ENCODE assay signal across 1 cellular context in the genomic region with DNA sequence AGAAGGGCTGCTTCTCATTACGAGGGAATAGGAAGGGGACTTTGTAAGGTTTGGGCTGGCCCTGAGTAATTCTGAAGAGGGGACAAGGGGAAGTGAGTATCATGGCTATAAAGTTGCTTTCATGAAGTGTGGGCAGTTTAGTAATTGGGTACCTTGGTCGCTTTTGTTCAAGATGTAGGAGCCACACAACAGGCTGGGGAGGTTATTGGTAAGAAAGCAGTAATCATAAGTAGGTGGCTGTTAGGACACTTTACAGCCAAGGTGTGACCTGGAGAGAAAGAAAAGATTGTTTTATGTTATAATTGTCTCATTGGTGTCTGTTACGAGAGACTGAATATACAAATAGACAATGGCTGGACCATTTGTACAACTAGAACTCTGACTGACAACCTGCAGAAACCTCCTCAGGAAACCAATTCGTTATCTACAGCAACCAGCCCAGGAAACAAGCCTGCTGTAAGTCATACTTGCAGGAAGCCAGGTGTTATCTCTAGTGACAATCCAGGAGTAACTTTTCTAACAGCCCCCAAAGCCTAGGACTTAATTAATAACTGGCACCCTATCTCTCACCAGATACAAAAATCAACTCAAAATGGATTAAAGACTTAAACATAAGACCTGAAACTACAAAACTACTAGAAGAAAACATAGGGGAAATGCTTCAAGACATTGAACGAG.
TF ChIP-seq lines count a peak whose summit lies in the region.

No MANE protein-coding gene starts in this region.

TF ChIP-seq in K562, 482 proteins besides CTCF, POLR2A, EP300 and RAD21 (continued from another document and continues in another):
- TF ChIP-seq PURB (CRISPR knock-in tag; IDR thresholded peaks at IDR 0.05; ENCODE audit: low read depth) (no peak), TEAD2 (tag; IDR thresholded peaks at IDR 0.05) (no peak), SLC30A9 (CRISPR knock-in tag; IDR thresholded peaks at IDR 0.05) (no peak), CEBPB (tag; IDR thresholded peaks at IDR 0.05) (no peak), MCM7 (IDR thresholded peaks at IDR 0.05) (peak in 1 of 2 experiments; percentile 95; a peak in 2 of 4 replicates), POLR3G (IDR thresholded peaks at IDR 0.05; ENCODE audit: extremely low read depth, insufficient read length, insufficient replicate concordance) (no peak), ZNF444 (CRISPR knock-in tag; IDR thresholded peaks at IDR 0.05) (no peak), LCOR (CRISPR knock-in tag; IDR thresholded peaks at IDR 0.05) (peak; percentile 79; the same call in 1 of the 2 replicates), ZBTB7A (IDR thresholded peaks at IDR 0.05; ENCODE audit: borderline replicate concordance, control insufficient read depth, low read depth, low read length) (no peak), CREB1 (IDR thresholded peaks at IDR 0.05) (peak; percentile 64), CREB1 (CRISPR knock-in tag; IDR thresholded peaks at IDR 0.05) (no peak), MXI1 (IDR thresholded peaks at IDR 0.05; ENCODE audit: low read depth, low read length) (no peak), HEY1 (CRISPR knock-in tag; IDR thresholded peaks at IDR 0.05; ENCODE audit: borderline replicate concordance) (no peak), SNRNP70 (optimal IDR thresholded peaks at IDR 0.05; ENCODE audit: low read depth, low read length) (no peak), ZKSCAN3 (CRISPR knock-in tag; IDR thresholded peaks at IDR 0.05) (no peak), SP1 (CRISPR knock-in tag; IDR thresholded peaks at IDR 0.05) (peak; percentile 39; the same call in 1 of the 2 replicates), IFI16 (CRISPR knock-in tag; IDR thresholded peaks at IDR 0.05) (no peak), NFXL1 (CRISPR knock-in tag; IDR thresholded peaks at IDR 0.05) (no peak), NR2F6 (CRISPR knock-in tag; IDR thresholded peaks at IDR 0.05) (no peak)
- TF ChIP-seq, protein P1, sequence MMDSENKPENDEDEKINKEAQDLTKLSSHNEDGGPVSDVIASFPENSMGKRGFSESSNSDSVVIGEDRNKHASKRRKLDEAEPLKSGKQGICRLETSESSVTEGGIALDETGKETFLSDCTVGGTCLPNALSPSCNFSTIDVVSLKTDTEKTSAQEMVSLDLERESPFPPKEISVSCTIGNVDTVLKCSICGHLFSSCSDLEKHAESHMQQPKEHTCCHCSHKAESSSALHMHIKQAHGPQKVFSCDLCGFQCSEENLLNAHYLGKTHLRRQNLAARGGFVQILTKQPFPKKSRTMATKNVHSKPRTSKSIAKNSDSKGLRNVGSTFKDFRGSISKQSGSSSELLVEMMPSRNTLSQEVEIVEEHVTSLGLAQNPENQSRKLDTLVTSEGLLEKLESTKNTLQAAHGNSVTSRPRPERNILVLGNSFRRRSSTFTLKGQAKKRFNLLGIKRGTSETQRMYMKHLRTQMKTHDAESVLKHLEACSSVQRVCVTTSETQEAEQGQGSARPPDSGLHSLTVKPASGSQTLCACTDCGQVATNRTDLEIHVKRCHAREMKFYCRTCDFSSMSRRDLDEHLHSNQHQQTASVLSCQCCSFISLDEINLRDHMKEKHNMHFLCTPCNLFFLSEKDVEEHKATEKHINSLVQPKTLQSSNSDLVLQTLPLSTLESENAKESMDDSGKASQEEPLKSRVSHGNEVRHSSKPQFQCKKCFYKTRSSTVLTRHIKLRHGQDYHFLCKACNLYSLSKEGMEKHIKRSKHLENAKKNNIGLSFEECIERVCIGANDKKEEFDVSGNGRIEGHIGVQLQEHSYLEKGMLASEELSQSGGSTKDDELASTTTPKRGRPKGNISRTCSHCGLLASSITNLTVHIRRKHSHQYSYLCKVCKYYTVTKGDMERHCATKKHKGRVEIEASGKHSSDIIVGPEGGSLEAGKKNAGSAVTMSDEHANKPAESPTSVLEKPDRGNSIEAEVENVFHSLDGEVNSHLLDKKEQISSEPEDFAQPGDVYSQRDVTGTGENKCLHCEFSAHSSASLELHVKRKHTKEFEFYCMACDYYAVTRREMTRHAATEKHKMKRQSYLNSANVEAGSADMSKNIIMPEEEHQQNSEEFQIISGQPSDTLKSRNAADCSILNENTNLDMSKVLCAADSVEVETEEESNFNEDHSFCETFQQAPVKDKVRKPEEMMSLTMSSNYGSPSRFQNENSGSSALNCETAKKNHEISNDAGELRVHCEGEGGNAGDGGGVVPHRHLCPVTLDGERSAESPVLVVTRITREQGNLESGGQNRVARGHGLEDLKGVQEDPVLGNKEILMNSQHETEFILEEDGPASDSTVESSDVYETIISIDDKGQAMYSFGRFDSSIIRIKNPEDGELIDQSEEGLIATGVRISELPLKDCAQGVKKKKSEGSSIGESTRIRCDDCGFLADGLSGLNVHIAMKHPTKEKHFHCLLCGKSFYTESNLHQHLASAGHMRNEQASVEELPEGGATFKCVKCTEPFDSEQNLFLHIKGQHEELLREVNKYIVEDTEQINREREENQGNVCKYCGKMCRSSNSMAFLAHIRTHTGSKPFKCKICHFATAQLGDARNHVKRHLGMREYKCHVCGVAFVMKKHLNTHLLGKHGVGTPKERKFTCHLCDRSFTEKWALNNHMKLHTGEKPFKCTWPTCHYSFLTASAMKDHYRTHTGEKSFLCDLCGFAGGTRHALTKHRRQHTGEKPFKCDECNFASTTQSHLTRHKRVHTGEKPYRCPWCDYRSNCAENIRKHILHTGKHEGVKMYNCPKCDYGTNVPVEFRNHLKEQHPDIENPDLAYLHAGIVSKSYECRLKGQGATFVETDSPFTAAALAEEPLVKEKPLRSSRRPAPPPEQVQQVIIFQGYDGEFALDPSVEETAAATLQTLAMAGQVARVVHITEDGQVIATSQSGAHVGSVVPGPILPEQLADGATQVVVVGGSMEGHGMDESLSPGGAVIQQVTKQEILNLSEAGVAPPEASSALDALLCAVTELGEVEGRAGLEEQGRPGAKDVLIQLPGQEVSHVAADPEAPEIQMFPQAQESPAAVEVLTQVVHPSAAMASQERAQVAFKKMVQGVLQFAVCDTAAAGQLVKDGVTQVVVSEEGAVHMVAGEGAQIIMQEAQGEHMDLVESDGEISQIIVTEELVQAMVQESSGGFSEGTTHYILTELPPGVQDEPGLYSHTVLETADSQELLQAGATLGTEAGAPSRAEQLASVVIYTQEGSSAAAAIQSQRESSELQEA (IDR thresholded peaks at IDR 0.05; ENCODE audit: low read depth) = no peak
- TF ChIP-seq, protein P2, sequence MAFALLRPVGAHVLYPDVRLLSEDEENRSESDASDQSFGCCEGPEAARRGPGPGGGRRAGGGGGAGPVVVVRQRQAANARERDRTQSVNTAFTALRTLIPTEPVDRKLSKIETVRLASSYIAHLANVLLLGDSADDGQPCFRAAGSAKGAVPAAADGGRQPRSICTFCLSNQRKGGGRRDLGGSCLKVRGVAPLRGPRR (CRISPR knock-in tag; IDR thresholded peaks at IDR 0.05) = no peak
- TF ChIP-seq, protein P3, sequence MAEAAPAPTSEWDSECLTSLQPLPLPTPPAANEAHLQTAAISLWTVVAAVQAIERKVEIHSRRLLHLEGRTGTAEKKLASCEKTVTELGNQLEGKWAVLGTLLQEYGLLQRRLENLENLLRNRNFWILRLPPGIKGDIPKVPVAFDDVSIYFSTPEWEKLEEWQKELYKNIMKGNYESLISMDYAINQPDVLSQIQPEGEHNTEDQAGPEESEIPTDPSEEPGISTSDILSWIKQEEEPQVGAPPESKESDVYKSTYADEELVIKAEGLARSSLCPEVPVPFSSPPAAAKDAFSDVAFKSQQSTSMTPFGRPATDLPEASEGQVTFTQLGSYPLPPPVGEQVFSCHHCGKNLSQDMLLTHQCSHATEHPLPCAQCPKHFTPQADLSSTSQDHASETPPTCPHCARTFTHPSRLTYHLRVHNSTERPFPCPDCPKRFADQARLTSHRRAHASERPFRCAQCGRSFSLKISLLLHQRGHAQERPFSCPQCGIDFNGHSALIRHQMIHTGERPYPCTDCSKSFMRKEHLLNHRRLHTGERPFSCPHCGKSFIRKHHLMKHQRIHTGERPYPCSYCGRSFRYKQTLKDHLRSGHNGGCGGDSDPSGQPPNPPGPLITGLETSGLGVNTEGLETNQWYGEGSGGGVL (CRISPR knock-in tag; IDR thresholded peaks at IDR 0.05) = no peak
- TF ChIP-seq, protein P4, sequence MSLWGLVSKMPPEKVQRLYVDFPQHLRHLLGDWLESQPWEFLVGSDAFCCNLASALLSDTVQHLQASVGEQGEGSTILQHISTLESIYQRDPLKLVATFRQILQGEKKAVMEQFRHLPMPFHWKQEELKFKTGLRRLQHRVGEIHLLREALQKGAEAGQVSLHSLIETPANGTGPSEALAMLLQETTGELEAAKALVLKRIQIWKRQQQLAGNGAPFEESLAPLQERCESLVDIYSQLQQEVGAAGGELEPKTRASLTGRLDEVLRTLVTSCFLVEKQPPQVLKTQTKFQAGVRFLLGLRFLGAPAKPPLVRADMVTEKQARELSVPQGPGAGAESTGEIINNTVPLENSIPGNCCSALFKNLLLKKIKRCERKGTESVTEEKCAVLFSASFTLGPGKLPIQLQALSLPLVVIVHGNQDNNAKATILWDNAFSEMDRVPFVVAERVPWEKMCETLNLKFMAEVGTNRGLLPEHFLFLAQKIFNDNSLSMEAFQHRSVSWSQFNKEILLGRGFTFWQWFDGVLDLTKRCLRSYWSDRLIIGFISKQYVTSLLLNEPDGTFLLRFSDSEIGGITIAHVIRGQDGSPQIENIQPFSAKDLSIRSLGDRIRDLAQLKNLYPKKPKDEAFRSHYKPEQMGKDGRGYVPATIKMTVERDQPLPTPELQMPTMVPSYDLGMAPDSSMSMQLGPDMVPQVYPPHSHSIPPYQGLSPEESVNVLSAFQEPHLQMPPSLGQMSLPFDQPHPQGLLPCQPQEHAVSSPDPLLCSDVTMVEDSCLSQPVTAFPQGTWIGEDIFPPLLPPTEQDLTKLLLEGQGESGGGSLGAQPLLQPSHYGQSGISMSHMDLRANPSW (CRISPR knock-in tag; IDR thresholded peaks at IDR 0.05) = no peak
- TF ChIP-seq, protein P5, sequence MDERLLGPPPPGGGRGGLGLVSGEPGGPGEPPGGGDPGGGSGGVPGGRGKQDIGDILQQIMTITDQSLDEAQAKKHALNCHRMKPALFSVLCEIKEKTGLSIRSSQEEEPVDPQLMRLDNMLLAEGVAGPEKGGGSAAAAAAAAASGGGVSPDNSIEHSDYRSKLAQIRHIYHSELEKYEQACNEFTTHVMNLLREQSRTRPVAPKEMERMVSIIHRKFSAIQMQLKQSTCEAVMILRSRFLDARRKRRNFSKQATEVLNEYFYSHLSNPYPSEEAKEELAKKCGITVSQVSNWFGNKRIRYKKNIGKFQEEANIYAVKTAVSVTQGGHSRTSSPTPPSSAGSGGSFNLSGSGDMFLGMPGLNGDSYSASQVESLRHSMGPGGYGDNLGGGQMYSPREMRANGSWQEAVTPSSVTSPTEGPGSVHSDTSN (CRISPR knock-in tag; IDR thresholded peaks at IDR 0.05; ENCODE audit: low read depth) = no peak; the same call in 1 of the 2 replicates
- TF ChIP-seq, protein P5 (tag; conservative IDR thresholded peaks at IDR 0.05; ENCODE audit: low read depth) = peak; percentile 92
- TF ChIP-seq, protein P6, sequence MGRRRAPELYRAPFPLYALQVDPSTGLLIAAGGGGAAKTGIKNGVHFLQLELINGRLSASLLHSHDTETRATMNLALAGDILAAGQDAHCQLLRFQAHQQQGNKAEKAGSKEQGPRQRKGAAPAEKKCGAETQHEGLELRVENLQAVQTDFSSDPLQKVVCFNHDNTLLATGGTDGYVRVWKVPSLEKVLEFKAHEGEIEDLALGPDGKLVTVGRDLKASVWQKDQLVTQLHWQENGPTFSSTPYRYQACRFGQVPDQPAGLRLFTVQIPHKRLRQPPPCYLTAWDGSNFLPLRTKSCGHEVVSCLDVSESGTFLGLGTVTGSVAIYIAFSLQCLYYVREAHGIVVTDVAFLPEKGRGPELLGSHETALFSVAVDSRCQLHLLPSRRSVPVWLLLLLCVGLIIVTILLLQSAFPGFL (CRISPR knock-in tag; IDR thresholded peaks at IDR 0.05) = no peak
- TF ChIP-seq, protein P7, sequence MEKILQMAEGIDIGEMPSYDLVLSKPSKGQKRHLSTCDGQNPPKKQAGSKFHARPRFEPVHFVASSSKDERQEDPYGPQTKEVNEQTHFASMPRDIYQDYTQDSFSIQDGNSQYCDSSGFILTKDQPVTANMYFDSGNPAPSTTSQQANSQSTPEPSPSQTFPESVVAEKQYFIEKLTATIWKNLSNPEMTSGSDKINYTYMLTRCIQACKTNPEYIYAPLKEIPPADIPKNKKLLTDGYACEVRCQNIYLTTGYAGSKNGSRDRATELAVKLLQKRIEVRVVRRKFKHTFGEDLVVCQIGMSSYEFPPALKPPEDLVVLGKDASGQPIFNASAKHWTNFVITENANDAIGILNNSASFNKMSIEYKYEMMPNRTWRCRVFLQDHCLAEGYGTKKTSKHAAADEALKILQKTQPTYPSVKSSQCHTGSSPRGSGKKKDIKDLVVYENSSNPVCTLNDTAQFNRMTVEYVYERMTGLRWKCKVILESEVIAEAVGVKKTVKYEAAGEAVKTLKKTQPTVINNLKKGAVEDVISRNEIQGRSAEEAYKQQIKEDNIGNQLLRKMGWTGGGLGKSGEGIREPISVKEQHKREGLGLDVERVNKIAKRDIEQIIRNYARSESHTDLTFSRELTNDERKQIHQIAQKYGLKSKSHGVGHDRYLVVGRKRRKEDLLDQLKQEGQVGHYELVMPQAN (IDR thresholded peaks at IDR 0.05; ENCODE audit: borderline replicate concordance) = no peak
- TF ChIP-seq, protein P8, sequence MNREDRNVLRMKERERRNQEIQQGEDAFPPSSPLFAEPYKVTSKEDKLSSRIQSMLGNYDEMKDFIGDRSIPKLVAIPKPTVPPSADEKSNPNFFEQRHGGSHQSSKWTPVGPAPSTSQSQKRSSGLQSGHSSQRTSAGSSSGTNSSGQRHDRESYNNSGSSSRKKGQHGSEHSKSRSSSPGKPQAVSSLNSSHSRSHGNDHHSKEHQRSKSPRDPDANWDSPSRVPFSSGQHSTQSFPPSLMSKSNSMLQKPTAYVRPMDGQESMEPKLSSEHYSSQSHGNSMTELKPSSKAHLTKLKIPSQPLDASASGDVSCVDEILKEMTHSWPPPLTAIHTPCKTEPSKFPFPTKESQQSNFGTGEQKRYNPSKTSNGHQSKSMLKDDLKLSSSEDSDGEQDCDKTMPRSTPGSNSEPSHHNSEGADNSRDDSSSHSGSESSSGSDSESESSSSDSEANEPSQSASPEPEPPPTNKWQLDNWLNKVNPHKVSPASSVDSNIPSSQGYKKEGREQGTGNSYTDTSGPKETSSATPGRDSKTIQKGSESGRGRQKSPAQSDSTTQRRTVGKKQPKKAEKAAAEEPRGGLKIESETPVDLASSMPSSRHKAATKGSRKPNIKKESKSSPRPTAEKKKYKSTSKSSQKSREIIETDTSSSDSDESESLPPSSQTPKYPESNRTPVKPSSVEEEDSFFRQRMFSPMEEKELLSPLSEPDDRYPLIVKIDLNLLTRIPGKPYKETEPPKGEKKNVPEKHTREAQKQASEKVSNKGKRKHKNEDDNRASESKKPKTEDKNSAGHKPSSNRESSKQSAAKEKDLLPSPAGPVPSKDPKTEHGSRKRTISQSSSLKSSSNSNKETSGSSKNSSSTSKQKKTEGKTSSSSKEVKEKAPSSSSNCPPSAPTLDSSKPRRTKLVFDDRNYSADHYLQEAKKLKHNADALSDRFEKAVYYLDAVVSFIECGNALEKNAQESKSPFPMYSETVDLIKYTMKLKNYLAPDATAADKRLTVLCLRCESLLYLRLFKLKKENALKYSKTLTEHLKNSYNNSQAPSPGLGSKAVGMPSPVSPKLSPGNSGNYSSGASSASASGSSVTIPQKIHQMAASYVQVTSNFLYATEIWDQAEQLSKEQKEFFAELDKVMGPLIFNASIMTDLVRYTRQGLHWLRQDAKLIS (CRISPR knock-in tag; IDR thresholded peaks at IDR 0.05) = no peak
